In genomic region chr5:132907161-132907560, GRCh38 we compare ENCODE assay signal across 2 cellular contexts.
TF ChIP-seq lines count a peak whose summit lies in the region.

No MANE protein-coding gene starts in this region.

TF ChIP-seq in liver, 16 proteins besides CTCF, POLR2A, EP300 and RAD21:
- TF ChIP-seq HNF4A (conservative IDR thresholded peaks at IDR 0.05): no peak
- no peak for TF ChIP-seq EGR1 (IDR thresholded peaks at IDR 0.05; ENCODE audit: low read depth in 2 of 2)
- TF ChIP-seq FOXA2 (IDR thresholded peaks at IDR 0.05): no peak
- TF ChIP-seq NR2F2 (IDR thresholded peaks at IDR 0.05): no peak
- TF ChIP-seq ZBTB33 (IDR thresholded peaks at IDR 0.05): no peak
- TF ChIP-seq REST (IDR thresholded peaks at IDR 0.05): no peak
- TF ChIP-seq SP1 (IDR thresholded peaks at IDR 0.05): no peak
- TF ChIP-seq MAX (IDR thresholded peaks at IDR 0.05): no peak
- TF ChIP-seq GABPA (IDR thresholded peaks at IDR 0.05 in 1 of 2, conservative IDR thresholded peaks at IDR 0.05 in 1 of 2): no peak

TF ChIP-seq in HepG2, 621 proteins besides CTCF, POLR2A, EP300 and RAD21:
- TF ChIP-seq PAWR (CRISPR knock-in tag; IDR thresholded peaks at IDR 0.05; ENCODE audit: borderline replicate concordance): no peak
- no peak for TF ChIP-seq EEA1 (CRISPR knock-in tag; IDR thresholded peaks at IDR 0.05; ENCODE audit: borderline replicate concordance)
- no peak for TF ChIP-seq HNRNPH1 (optimal IDR thresholded peaks at IDR 0.05; ENCODE audit: low read depth, low read length)
- no peak for TF ChIP-seq ZNF407 (CRISPR knock-in tag; IDR thresholded peaks at IDR 0.05; ENCODE audit: not compliant biosample characterization)
- TF ChIP-seq TFAP4 (IDR thresholded peaks at IDR 0.05; ENCODE audit: borderline replicate concordance, low read depth): no peak
- no peak for TF ChIP-seq ATF5 (CRISPR knock-in tag; IDR thresholded peaks at IDR 0.05; ENCODE audit: low read depth)
- no peak for TF ChIP-seq KMT2A (CRISPR knock-in tag; IDR thresholded peaks at IDR 0.05)
- no peak for TF ChIP-seq ZNF10 (CRISPR knock-in tag; IDR thresholded peaks at IDR 0.05; ENCODE audit: borderline replicate concordance, low read depth)
- TF ChIP-seq KDM1A (CRISPR knock-in tag; IDR thresholded peaks at IDR 0.05): no peak
- no peak for TF ChIP-seq FOXP1 (IDR thresholded peaks at IDR 0.05)
- TF ChIP-seq FOXP1 (CRISPR knock-in tag; IDR thresholded peaks at IDR 0.05): no peak
- no peak for TF ChIP-seq CBFB (CRISPR knock-in tag; IDR thresholded peaks at IDR 0.05)
- TF ChIP-seq MLX (CRISPR knock-in tag; IDR thresholded peaks at IDR 0.05): no peak
TF ChIP-seq in HepG2: peak in this region for 0.
